In genomic region chr19:47630594-47630993, GRCh38 we compare ENCODE assay signal across 29 cellular contexts. TPM values are rescaled to one million over a fixed set of nuclear protein-coding genes. Genes with fewer than 3 reads are reported as not detected.
"Had no signal": no experiment of that assay in that cellular context is flagged by ENCODE, and none has a peak within 500 bp of the region (broad histone marks: within the 10 kb centered on the region; RNA-seq: fewer than 3 reads in every experiment).

No MANE protein-coding gene starts in this region.

- H3K27ac ChIP-seq: esophagus squamous epithelium, lower lobe of right lung, prostate gland, right atrium auricular region, thyroid gland had no signal

- H3K9me3 ChIP-seq: esophagus squamous epithelium, lower lobe of right lung, prostate gland, right atrium auricular region, sigmoid colon, stomach, thyroid gland had no signal

- DNase-seq: cortex of kidney; effector memory CD8-positive, alpha-beta T cell; erythroblast; esophagus squamous epithelium; foreskin melanocyte; glutamatergic neuron; hypothalamus; immature natural killer cell; islet precursor cell; kidney glomerular epithelial cell; left colon; left ventricle myocardium superior; lower lobe of right lung; naive thymus-derived CD8-positive, alpha-beta T cell; nephron progenitor cell; nucleus accumbens; sigmoid colon; stimulated activated CD4-positive, alpha-beta T cell treated with anti-CD3 and anti-CD28 coated beads, Interleukin-2, amount 100 ng/mL, for 24 hours; stimulated activated CD4-positive, alpha-beta T cell treated with anti-CD3 and anti-CD28 coated beads, Interleukin-4, amount 100 ng/mL, for 24 hours; stimulated activated naive CD4-positive, alpha-beta T cell treated with Interleukin-2 at 50 U/mL for 16 hours; stomach; thyroid gland had no signal

- H3K27ac Mint-ChIP-seq: naive thymus-derived CD8-positive, alpha-beta T cell; nephron progenitor cell; stimulated activated effector memory CD8-positive, alpha-beta T cell treated with anti-CD3 and anti-CD28 coated beads, Interleukin-12 subunit alpha, Interleukin-12 subunit beta, amount 100 ng/mL, for 72 hours; type B pancreatic cell had no signal

- H3K9me3 Mint-ChIP-seq: effector memory CD8-positive, alpha-beta T cell; immature natural killer cell; naive thymus-derived CD8-positive, alpha-beta T cell; stimulated activated effector memory CD8-positive, alpha-beta T cell treated with anti-CD3 and anti-CD28 coated beads, Interleukin-12 subunit alpha, Interleukin-12 subunit beta, amount 100 ng/mL, for 72 hours; type B pancreatic cell had no signal

- H3K4me3 Mint-ChIP-seq: effector memory CD8-positive, alpha-beta T cell; immature natural killer cell; nephron progenitor cell; stimulated activated effector memory CD8-positive, alpha-beta T cell treated with anti-CD3 and anti-CD28 coated beads, Interleukin-12 subunit alpha, Interleukin-12 subunit beta, amount 100 ng/mL, for 72 hours; type B pancreatic cell had no signal

- ATAC-seq: effector memory CD8-positive, alpha-beta T cell; left colon; left ventricle myocardium superior; lower lobe of right lung; naive thymus-derived CD8-positive, alpha-beta T cell; stimulated activated effector memory CD8-positive, alpha-beta T cell treated with anti-CD3 and anti-CD28 coated beads, Interleukin-12 subunit alpha, Interleukin-12 subunit beta, amount 100 ng/mL, for 72 hours had no signal

- H3K4me3 ChIP-seq: esophagus squamous epithelium, lower lobe of right lung, prostate gland, right atrium auricular region, sigmoid colon, stomach, thyroid gland had no signal

- H3K4me1 ChIP-seq: prostate gland had no signal

- FAIRE-seq: endometrium had no signal

- H3K36me3 ChIP-seq: lower lobe of right lung, prostate gland, right atrium auricular region, sigmoid colon, thyroid gland had no signal

- H3K27me3 Mint-ChIP-seq: effector memory CD8-positive, alpha-beta T cell; naive thymus-derived CD8-positive, alpha-beta T cell; type B pancreatic cell had no signal

- H3K27me3 ChIP-seq: esophagus squamous epithelium, right atrium auricular region, sigmoid colon, stomach, thyroid gland had no signal

RNA-seq across cellular contexts. Expression of gene ZNF541, which starts 57.6 kb away (rescaled TPM):
- total RNA-seq: osteocyte, skeletal muscle tissue had no signal
- polyA plus RNA-seq: immature natural killer cell had no signal
